In the genomic region with DNA sequence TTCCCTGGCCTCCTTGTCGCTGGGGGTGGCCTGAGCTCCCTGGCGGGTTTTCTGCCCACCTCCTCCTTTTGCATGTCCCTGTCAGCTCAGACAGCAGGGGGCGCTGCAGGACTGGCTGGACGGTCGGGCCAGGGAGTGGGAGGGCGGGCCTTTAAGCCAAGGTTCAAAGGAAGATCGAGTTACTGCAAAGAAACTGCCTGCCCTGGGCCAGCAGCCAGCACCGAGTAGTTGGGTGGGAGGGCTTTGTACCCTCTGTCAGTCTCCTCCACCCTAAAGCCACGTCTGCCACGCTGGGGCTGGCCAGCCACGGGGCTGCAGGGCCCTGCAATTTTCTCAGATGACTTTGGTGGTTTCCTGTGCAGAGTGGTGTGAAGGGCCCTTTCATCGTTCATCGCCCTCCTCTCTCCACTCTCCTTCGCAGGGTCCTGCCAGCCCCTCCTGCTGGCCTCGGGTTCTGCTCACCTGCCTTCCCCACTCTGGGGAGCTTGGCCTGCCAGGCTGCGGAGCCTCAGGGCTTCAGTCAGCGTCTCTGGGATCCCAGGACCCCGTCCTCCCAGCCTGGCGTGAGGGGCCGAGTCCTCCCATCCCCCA, we compare ENCODE assay signal across 9 cellular contexts. TPM values are rescaled to one million over a fixed set of nuclear protein-coding genes. Genes with fewer than 3 reads are reported as not detected.
DNase-seq lines count a peak whose midpoint lies in the region; ATAC-seq and TF ChIP-seq lines count a peak whose summit lies in the region.
"Had no signal": no experiment of that assay in that cellular context is flagged by ENCODE, and none has a peak within 500 bp of the region (broad histone marks: within the 10 kb centered on the region; RNA-seq: fewer than 3 reads in every experiment).

No MANE protein-coding gene starts in this region.

- no peak overlapping the region for H3K27ac Mint-ChIP-seq in activated CD4-positive, alpha-beta memory T cell treated with anti-CD3 and anti-CD28 coated beads for 36 hours

- intact Hi-C loops in activated CD4-positive, alpha-beta memory T cell treated with anti-CD3 and anti-CD28 coated beads for 36 hours (cut with micrococcal nuclease) = loop anchor here (1.0 to 5.0 kb wide), 3 partner anchors 78 to 218 kb away; no protein-coding TSS in a partner anchor
- intact Hi-C loops in lower lobe of right lung (cut with DNase I) = no loop called here

- ATAC-seq in HG03342 (IDR thresholded peaks at IDR 0.05; ENCODE audit: unreplicated experiment) (peak; percentile 65), lower lobe of right lung (peak; percentile 92 to 93), HG03571 (IDR thresholded peaks at IDR 0.05; ENCODE audit: unreplicated experiment) (no peak)

- peak overlapping the region; percentile 46 for H3K27ac ChIP-seq in duodenal mucosa (ENCODE audit: low read depth, low read length)
- peak overlapping the region; percentile 36 for H3K27ac ChIP-seq in lower lobe of right lung
- H3K27ac ChIP-seq: epithelial cell of prostate had no signal

- no peak overlapping the region for H3K4me3 Mint-ChIP-seq in activated CD4-positive, alpha-beta memory T cell treated with anti-CD3 and anti-CD28 coated beads for 36 hours

- peak; percentile 90 for TF ChIP-seq CTCF in lower lobe of right lung (IDR thresholded peaks at IDR 0.05)

- no peaks in the 10 kb centered on the region for H3K4me1 Mint-ChIP-seq in activated CD4-positive, alpha-beta memory T cell treated with anti-CD3 and anti-CD28 coated beads for 36 hours (ENCODE audit: low read depth)

- H3K4me1 ChIP-seq in duodenal mucosa (ENCODE audit: control insufficient read depth in 1 of 2, insufficient read depth in 2 of 2, low read length in 2 of 2) (peaks cover 22% of the 10 kb centered on the region in 2 donors), lower lobe of right lung (peaks cover 17% of the 10 kb centered on the region)

- CTCF ChIA-PET in activated CD4-positive, alpha-beta memory T cell treated with anti-CD3 and anti-CD28 coated beads for 36 hours (lab: Charles Lee) = interaction anchor here (0.6 to 3.1 kb wide), 63 partner anchors 9 to 358 kb away, joined by 3 to 52 read pairs (median 4); a partner anchor contains a TSS

- POLR2A ChIA-PET in activated CD4-positive, alpha-beta memory T cell treated with anti-CD3 and anti-CD28 coated beads for 36 hours (lab: Charles Lee) = interaction anchor here (0.5 to 0.8 kb wide), 2 partner anchors 177 to 477 kb away, joined by 3 to 4 read pairs; a partner anchor contains a TSS

- H3K36me3 ChIP-seq in duodenal mucosa (ENCODE audit: control insufficient read depth in 1 of 2, insufficient read depth in 2 of 2, low read length in 2 of 2) (no peaks in the 10 kb centered on the region), lower lobe of right lung (no peaks in the 10 kb centered on the region)

- H3K9me3 ChIP-seq in duodenal mucosa (ENCODE audit: control insufficient read depth in 1 of 2, low read length in 2 of 2) (no peaks in the 10 kb centered on the region), lower lobe of right lung (no peaks in the 10 kb centered on the region)

- no peaks in the 10 kb centered on the region for H3K36me3 Mint-ChIP-seq in activated CD4-positive, alpha-beta memory T cell treated with anti-CD3 and anti-CD28 coated beads for 36 hours

- no peaks in the 10 kb centered on the region for H3K9me3 Mint-ChIP-seq in activated CD4-positive, alpha-beta memory T cell treated with anti-CD3 and anti-CD28 coated beads for 36 hours

- DNase-seq in Daoy (ENCODE audit: low read depth) (peak; percentile 92), NCI-H748 (lab: John Stamatoyannopoulos, UW; ENCODE audit: unreplicated experiment) (peak; percentile 67), lower lobe of right lung (peak; percentile 95)
- DNase-seq in activated CD4-positive, alpha-beta memory T cell treated with anti-CD3 and anti-CD28 coated beads for 36 hours = peak; percentile 94
- peak; percentile 81 to 94 for DNase-seq in stimulated activated CD4-positive, alpha-beta T cell treated with anti-CD3 and anti-CD28 coated beads, Interleukin-4, amount 100 ng/mL, for 4 hours

- H3K27me3 ChIP-seq in duodenal mucosa (ENCODE audit: control insufficient read depth in 1 of 2, insufficient read depth in 2 of 2, low read length in 2 of 2) (no peaks in the 10 kb centered on the region), lower lobe of right lung (ENCODE audit: low read depth) (no peaks in the 10 kb centered on the region)

- H3K4me3 ChIP-seq in duodenal mucosa (ENCODE audit: low read depth in 1 of 2, low read length in 2 of 2) (peak overlapping the region; percentile 48 to 59), lower lobe of right lung (no peak overlapping the region)

- H3K9ac ChIP-seq in duodenal mucosa (ENCODE audit: low read depth in 1 of 2, low read length in 2 of 2) = peak overlapping the region; percentile 46 to 74

- H3K27me3 Mint-ChIP-seq in activated CD4-positive, alpha-beta memory T cell treated with anti-CD3 and anti-CD28 coated beads for 36 hours = peaks cover 1% of the 10 kb centered on the region

RNA-seq across cellular contexts. Expression of a gene that starts 12.3 kb away (rescaled TPM):
- not detected in 2 replicates for total RNA-seq in Daoy (2014; rRNA removed; shearing (Covaris generic))
- not detected for total RNA-seq in activated CD4-positive, alpha-beta memory T cell treated with anti-CD3 and anti-CD28 coated beads for 36 hours
- not detected for total RNA-seq in lower lobe of right lung

RNA-seq across cellular contexts. Expression of a gene that starts 17.9 kb away (rescaled TPM):
- not detected in 2 replicates for total RNA-seq in Daoy (2014; rRNA removed; shearing (Covaris generic))
- total RNA-seq in activated CD4-positive, alpha-beta memory T cell treated with anti-CD3 and anti-CD28 coated beads for 36 hours = not detected
- total RNA-seq in lower lobe of right lung = not detected

RNA-seq across cellular contexts. Expression of a gene that starts 52.3 kb away (rescaled TPM):
- 39.3 and 53.5 TPM in 2 replicates for total RNA-seq in Daoy (2014; rRNA removed; shearing (Covaris generic))
- total RNA-seq in activated CD4-positive, alpha-beta memory T cell treated with anti-CD3 and anti-CD28 coated beads for 36 hours = under 1 TPM; 0.40 to 0.41 TPM
- total RNA-seq in lower lobe of right lung = 58.2 TPM

RNA-seq across cellular contexts. Expression of a gene that starts 53.6 kb away (rescaled TPM):
- 0.12 TPM in 1 of 2 replicates, not detected in the other for total RNA-seq in Daoy (2014; rRNA removed; shearing (Covaris generic))
- total RNA-seq in activated CD4-positive, alpha-beta memory T cell treated with anti-CD3 and anti-CD28 coated beads for 36 hours = under 1 TPM; 0.51 to 0.59 TPM
- 3.6 TPM for total RNA-seq in lower lobe of right lung

Comparison
In these comparisons a context has a peak if more than half of its experiments do, and no peak if none do; other contexts are left out.
1. RNA of a gene that starts 52.3 kb away (total RNA-seq): 58.2 TPM in lower lobe of right lung (single experiment) and 39.3 to 53.5 TPM in Daoy; 0.40 to 0.41 TPM in activated CD4-positive, alpha-beta memory T cell treated with anti-CD3 and anti-CD28 coated beads for 36 hours; every median in the first group is over 10 times any median in the second.
2. Peak in every context shown above with its lines, with median percentiles within 50 percentile points of each other: DNase-seq.